Comparison of ENCODE assay signal across 1 cellular context in the genomic region with DNA sequence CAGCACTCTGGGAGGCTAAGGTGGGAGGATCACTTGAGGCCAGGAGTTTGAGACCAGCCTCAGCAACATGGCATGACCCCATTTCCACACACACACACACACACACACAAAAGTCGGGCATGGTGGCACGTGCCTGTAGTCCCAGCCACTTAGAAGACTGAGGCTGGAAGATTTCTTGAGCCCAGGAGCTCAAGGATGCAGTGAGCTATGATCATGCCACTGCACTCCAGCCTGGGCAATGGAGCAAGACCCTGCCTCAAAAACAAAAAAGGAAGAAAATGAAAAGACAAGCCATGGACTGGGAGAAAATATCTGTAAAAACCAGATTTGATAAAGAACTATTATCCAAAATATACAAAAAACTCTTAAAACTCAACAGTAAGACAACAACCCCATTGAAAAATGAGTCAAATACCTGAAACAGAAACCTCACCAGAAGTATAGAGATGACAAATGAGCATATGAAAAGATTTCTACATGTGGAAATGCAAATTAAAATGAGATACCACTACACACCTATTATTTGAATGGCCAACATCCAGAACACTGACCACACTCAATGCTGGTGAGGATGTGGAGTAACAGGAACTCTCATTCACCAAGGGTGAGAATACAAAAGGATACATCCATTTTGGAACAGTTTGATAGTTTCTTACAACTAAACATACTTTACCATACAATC.
TF ChIP-seq lines count a peak whose summit lies in the region.

No MANE protein-coding gene starts in this region.

TF ChIP-seq in SK-N-SH, 30 proteins besides CTCF, POLR2A, EP300 and RAD21 (continued from another document):
- TF ChIP-seq, protein P1, sequence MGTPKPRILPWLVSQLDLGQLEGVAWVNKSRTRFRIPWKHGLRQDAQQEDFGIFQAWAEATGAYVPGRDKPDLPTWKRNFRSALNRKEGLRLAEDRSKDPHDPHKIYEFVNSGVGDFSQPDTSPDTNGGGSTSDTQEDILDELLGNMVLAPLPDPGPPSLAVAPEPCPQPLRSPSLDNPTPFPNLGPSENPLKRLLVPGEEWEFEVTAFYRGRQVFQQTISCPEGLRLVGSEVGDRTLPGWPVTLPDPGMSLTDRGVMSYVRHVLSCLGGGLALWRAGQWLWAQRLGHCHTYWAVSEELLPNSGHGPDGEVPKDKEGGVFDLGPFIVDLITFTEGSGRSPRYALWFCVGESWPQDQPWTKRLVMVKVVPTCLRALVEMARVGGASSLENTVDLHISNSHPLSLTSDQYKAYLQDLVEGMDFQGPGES (IDR thresholded peaks at IDR 0.05; ENCODE audit: low read depth, low read length) = no peak
- TF ChIP-seq FOSL2 (IDR thresholded peaks at IDR 0.05; ENCODE audit: borderline replicate concordance, low read depth) (no peak), RFX5 (IDR thresholded peaks at IDR 0.05; ENCODE audit: low read length) (no peak)
- TF ChIP-seq, protein P2, sequence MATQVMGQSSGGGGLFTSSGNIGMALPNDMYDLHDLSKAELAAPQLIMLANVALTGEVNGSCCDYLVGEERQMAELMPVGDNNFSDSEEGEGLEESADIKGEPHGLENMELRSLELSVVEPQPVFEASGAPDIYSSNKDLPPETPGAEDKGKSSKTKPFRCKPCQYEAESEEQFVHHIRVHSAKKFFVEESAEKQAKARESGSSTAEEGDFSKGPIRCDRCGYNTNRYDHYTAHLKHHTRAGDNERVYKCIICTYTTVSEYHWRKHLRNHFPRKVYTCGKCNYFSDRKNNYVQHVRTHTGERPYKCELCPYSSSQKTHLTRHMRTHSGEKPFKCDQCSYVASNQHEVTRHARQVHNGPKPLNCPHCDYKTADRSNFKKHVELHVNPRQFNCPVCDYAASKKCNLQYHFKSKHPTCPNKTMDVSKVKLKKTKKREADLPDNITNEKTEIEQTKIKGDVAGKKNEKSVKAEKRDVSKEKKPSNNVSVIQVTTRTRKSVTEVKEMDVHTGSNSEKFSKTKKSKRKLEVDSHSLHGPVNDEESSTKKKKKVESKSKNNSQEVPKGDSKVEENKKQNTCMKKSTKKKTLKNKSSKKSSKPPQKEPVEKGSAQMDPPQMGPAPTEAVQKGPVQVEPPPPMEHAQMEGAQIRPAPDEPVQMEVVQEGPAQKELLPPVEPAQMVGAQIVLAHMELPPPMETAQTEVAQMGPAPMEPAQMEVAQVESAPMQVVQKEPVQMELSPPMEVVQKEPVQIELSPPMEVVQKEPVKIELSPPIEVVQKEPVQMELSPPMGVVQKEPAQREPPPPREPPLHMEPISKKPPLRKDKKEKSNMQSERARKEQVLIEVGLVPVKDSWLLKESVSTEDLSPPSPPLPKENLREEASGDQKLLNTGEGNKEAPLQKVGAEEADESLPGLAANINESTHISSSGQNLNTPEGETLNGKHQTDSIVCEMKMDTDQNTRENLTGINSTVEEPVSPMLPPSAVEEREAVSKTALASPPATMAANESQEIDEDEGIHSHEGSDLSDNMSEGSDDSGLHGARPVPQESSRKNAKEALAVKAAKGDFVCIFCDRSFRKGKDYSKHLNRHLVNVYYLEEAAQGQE (IDR thresholded peaks at IDR 0.05; ENCODE audit: low read depth, low read length) = no peak
- TF ChIP-seq, protein P3, sequence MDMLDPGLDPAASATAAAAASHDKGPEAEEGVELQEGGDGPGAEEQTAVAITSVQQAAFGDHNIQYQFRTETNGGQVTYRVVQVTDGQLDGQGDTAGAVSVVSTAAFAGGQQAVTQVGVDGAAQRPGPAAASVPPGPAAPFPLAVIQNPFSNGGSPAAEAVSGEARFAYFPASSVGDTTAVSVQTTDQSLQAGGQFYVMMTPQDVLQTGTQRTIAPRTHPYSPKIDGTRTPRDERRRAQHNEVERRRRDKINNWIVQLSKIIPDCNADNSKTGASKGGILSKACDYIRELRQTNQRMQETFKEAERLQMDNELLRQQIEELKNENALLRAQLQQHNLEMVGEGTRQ (IDR thresholded peaks at IDR 0.05; ENCODE audit: borderline replicate concordance, low read depth, low read length) = no peak
